8 cellular contexts compared by ENCODE assay signal in genomic region chr11:67345949-67346819, GRCh38. TPM values are rescaled to one million over a fixed set of nuclear protein-coding genes. Genes with fewer than 3 reads are reported as not detected.
DNase-seq lines count a peak whose midpoint lies in the region; ATAC-seq, FAIRE-seq and TF ChIP-seq lines count a peak whose summit lies in the region.

No MANE protein-coding gene starts in this region.

- H3K9ac ChIP-seq in kidney (ENCODE audit: low read length in 2 of 2), result no peak overlapping the region

- 64 to 66% methylated on average over 7 of the region's 7 CpGs for WGBS in upper lobe of left lung, 2 donors

- H3K4me3 ChIP-seq in kidney (ENCODE audit: low read length in 2 of 2), result no peak overlapping the region
- H3K4me3 ChIP-seq in upper lobe of left lung, result no peak overlapping the region

- no peaks in the 10 kb centered on the region for H3K27me3 ChIP-seq in upper lobe of left lung

- TF ChIP-seq POLR2A in upper lobe of left lung (IDR thresholded peaks at IDR 0.05), result no peak

- ATAC-seq in activated naive CD4-positive, alpha-beta T cell treated with anti-CD3 and anti-CD28 coated beads, Interleukin-2, amount 50 U/mL, for 72 hours, result peak; percentile 47 to 75
- ATAC-seq in upper lobe of left lung (ENCODE audit: low FRiP score in 2 of 2), result peak; percentile 59 to 89
- ATAC-seq in HG02885 (IDR thresholded peaks at IDR 0.05; ENCODE audit: poor library complexity, unreplicated experiment), result no peak
- ATAC-seq in GM18520 (IDR thresholded peaks at IDR 0.05; ENCODE audit: unreplicated experiment), result no peak

- TF ChIP-seq EP300 in Ishikawa (IDR thresholded peaks at IDR 0.05; ENCODE audit: borderline replicate concordance) (no peak), upper lobe of left lung (IDR thresholded peaks at IDR 0.05) (peak in 2 of 4 donors; percentile 44 to 57)

- no peak for FAIRE-seq in kidney (lab: Jason Lieb, UNC)

- peak; percentile 77 for DNase-seq in NCI-H510A treated with DMSO at 0.1 percent for 48 hours (lab: John Stamatoyannopoulos, UW)
- no peak for DNase-seq in NCI-H510A (lab: John Stamatoyannopoulos, UW)
- DNase-seq in activated naive CD4-positive, alpha-beta T cell treated with anti-CD3 and anti-CD28 coated beads, Interleukin-2, amount 50 U/mL, for 72 hours (ENCODE audit: low spot score in 2 of 2), result no peak
- no peak for DNase-seq in kidney
- DNase-seq in upper lobe of left lung, result peak in 1 of 2 donors; percentile 62

- peak overlapping the region; percentile 84 to 88 for H3K27ac Mint-ChIP-seq in activated naive CD4-positive, alpha-beta T cell treated with anti-CD3 and anti-CD28 coated beads, Interleukin-2, amount 50 U/mL, for 72 hours

- H3K4me1 ChIP-seq in kidney (ENCODE audit: control insufficient read depth in 1 of 2, insufficient read depth in 1 of 2, low read depth in 1 of 2, low read length in 2 of 2) (peaks cover 0 to 5% of the 10 kb centered on the region in 2 donors), upper lobe of left lung (peaks cover 9 to 27% (median 17%) of the 10 kb centered on the region in 4 donors)

- TF ChIP-seq CTCF in kidney (IDR thresholded peaks at IDR 0.05; ENCODE audit: borderline replicate concordance, extremely low read depth, insufficient read depth), result peak; percentile 64
- TF ChIP-seq CTCF in upper lobe of left lung (IDR thresholded peaks at IDR 0.05), result peak; percentile 43 to 76 (median 68)

- H3K36me3 ChIP-seq in kidney (ENCODE audit: control insufficient read depth in 1 of 2, insufficient read depth in 2 of 2, low read length in 2 of 2) (no peaks in the 10 kb centered on the region), upper lobe of left lung (no peaks in the 10 kb centered on the region)

- H3K9me3 Mint-ChIP-seq in activated naive CD4-positive, alpha-beta T cell treated with anti-CD3 and anti-CD28 coated beads, Interleukin-2, amount 50 U/mL, for 72 hours, result no peaks in the 10 kb centered on the region

- H3K9me3 ChIP-seq in kidney (ENCODE audit: control insufficient read depth in 1 of 2, low read length in 2 of 2), result no peaks in the 10 kb centered on the region
- no peaks in the 10 kb centered on the region for H3K9me3 ChIP-seq in upper lobe of left lung

- peak; percentile 59 for TF ChIP-seq RAD21 in Ishikawa (IDR thresholded peaks at IDR 0.05; ENCODE audit: low read depth)

- intact Hi-C loops in kidney (cut with DNase I), result loop anchor here (5.0 kb wide), 1 partner anchor 36 kb away; no protein-coding TSS in a partner anchor

- no peaks in the 10 kb centered on the region for H3K36me3 Mint-ChIP-seq in activated naive CD4-positive, alpha-beta T cell treated with anti-CD3 and anti-CD28 coated beads, Interleukin-2, amount 50 U/mL, for 72 hours

- H3K27ac ChIP-seq in kidney (ENCODE audit: low read depth in 2 of 2, low read length in 2 of 2), result no peak overlapping the region
- H3K27ac ChIP-seq in upper lobe of left lung, result peak overlapping the region in 3 of 4 donors; percentile 13 to 36 (median 21)

TF ChIP-seq in Ishikawa, 13 proteins besides CTCF, POLR2A, EP300 and RAD21:
- no peak for TF ChIP-seq CREB1 (IDR thresholded peaks at IDR 0.05; ENCODE audit: low read depth)
- TF ChIP-seq USF1 (IDR thresholded peaks at IDR 0.05), result no peak
- TF ChIP-seq MAX (IDR thresholded peaks at IDR 0.05), result no peak
- no peak for TF ChIP-seq FOXM1 (IDR thresholded peaks at IDR 0.05; ENCODE audit: borderline replicate concordance, low read depth)
- no peak for TF ChIP-seq TCF12 (IDR thresholded peaks at IDR 0.05; ENCODE audit: low read depth)
- no peak for TF ChIP-seq ZBTB7A (IDR thresholded peaks at IDR 0.05; ENCODE audit: low read depth)
- TF ChIP-seq NFIC (IDR thresholded peaks at IDR 0.05), result no peak
- no peak for TF ChIP-seq YY1 (IDR thresholded peaks at IDR 0.05; ENCODE audit: low read depth)
- TF ChIP-seq CEBPB (IDR thresholded peaks at IDR 0.05), result no peak
- TF ChIP-seq REST (IDR thresholded peaks at IDR 0.05; ENCODE audit: low read depth), result no peak
- no peak for TF ChIP-seq TEAD4 (IDR thresholded peaks at IDR 0.05)
- TF ChIP-seq TAF1 (IDR thresholded peaks at IDR 0.05; ENCODE audit: low read depth), result no peak
- no peak for TF ChIP-seq EGR1 (IDR thresholded peaks at IDR 0.05)

RNA-seq across cellular contexts. Expression of gene POLD4, which starts 7.2 kb away (rescaled TPM):
- total RNA-seq in activated naive CD4-positive, alpha-beta T cell treated with anti-CD3 and anti-CD28 coated beads, Interleukin-2, amount 50 U/mL, for 72 hours, result 10 to 100 TPM; 49.9 to 57.2 TPM
- total RNA-seq in kidney, result 54.4 TPM
- polyA plus RNA-seq in kidney (ENCODE audit: insufficient read depth, low read depth, low replicate concordance), result 174 TPM
- total RNA-seq in upper lobe of left lung, result 100 to 1,000 TPM in 4 of 6 donors, 10 to 100 TPM in 2; 55.5 to 173 (median 106) TPM

RNA-seq across cellular contexts. Expression of gene CLCF1, which starts 27.2 kb away (rescaled TPM):
- under 1 TPM in 1 of 2 donors, not detected in 1; 0.89 TPM for total RNA-seq in activated naive CD4-positive, alpha-beta T cell treated with anti-CD3 and anti-CD28 coated beads, Interleukin-2, amount 50 U/mL, for 72 hours
- total RNA-seq in kidney (15.8 TPM), upper lobe of left lung (10 to 100 TPM in 2 of 6 donors, 1 to 10 TPM in 4; 3.7 to 29.5 (median 6.0) TPM)
- polyA plus RNA-seq in kidney (ENCODE audit: insufficient read depth, low read depth, low replicate concordance), result 5.7 TPM

RNA-seq across cellular contexts. Expression of gene SSH3, which starts 42.9 kb away (rescaled TPM):
- 10 to 100 TPM; 11.6 to 16.5 TPM for total RNA-seq in activated naive CD4-positive, alpha-beta T cell treated with anti-CD3 and anti-CD28 coated beads, Interleukin-2, amount 50 U/mL, for 72 hours
- total RNA-seq in kidney (68.9 TPM), upper lobe of left lung (10 to 100 TPM; 35.9 to 99.2 (median 53.8) TPM)
- 25.0 TPM for polyA plus RNA-seq in kidney (ENCODE audit: insufficient read depth, low read depth, low replicate concordance)

RNA-seq across cellular contexts. Expression of gene RAD9A, which starts 45.6 kb away (rescaled TPM):
- 10 to 100 TPM; 35.6 to 53.7 TPM for total RNA-seq in activated naive CD4-positive, alpha-beta T cell treated with anti-CD3 and anti-CD28 coated beads, Interleukin-2, amount 50 U/mL, for 72 hours
- 17.8 TPM for total RNA-seq in kidney
- 16.4 TPM for polyA plus RNA-seq in kidney (ENCODE audit: insufficient read depth, low read depth, low replicate concordance)
- 100 to 1,000 TPM in 1 of 6 donors, 10 to 100 TPM in 5; 20.4 to 115 (median 28.2) TPM for total RNA-seq in upper lobe of left lung

RNA-seq across cellular contexts. Expression of gene PPP1CA, which starts 55.5 kb away (rescaled TPM):
- 100 to 1,000 TPM; 238 to 253 TPM for total RNA-seq in activated naive CD4-positive, alpha-beta T cell treated with anti-CD3 and anti-CD28 coated beads, Interleukin-2, amount 50 U/mL, for 72 hours
- total RNA-seq in kidney (155 TPM), upper lobe of left lung (100 to 1,000 TPM in 3 of 6 donors, 10 to 100 TPM in 3; 83.8 to 191 (median 135) TPM)
- polyA plus RNA-seq in kidney (ENCODE audit: insufficient read depth, low read depth, low replicate concordance), result 210 TPM

Comparison
In these comparisons a context has a peak if more than half of its experiments do, and no peak if none do; other contexts are left out.
1. ATAC-seq: peak in activated naive CD4-positive, alpha-beta T cell treated with anti-CD3 and anti-CD28 coated beads, Interleukin-2, amount 50 U/mL, for 72 hours (2 of 2) and upper lobe of left lung (2 of 2); none in HG02885 (single experiment) and GM18520 (single experiment).
2. H3K27ac ChIP-seq: peak in upper lobe of left lung (3 of 4); none in kidney (0 of 2).